11 cellular contexts compared by ENCODE assay signal in genomic region chr14:24432259-24433131, GRCh38. TPM values are rescaled to one million over a fixed set of nuclear protein-coding genes. Genes with fewer than 3 reads are reported as not detected.
DNase-seq lines count a peak whose midpoint lies in the region; ATAC-seq and TF ChIP-seq lines count a peak whose summit lies in the region.
"Had no signal": no experiment of that assay in that cellular context is flagged by ENCODE, and none has a peak within 500 bp of the region (broad histone marks: within the 10 kb centered on the region; RNA-seq: fewer than 3 reads in every experiment).

No MANE protein-coding gene starts in this region.

- H3K4me1 Mint-ChIP-seq in activated naive CD8-positive, alpha-beta T cell treated with anti-CD3 and anti-CD28 coated beads, Interleukin-2, amount 50 U/mL, for 24 hours, result peaks cover 40% of the 10 kb centered on the region
- H3K4me1 Mint-ChIP-seq in activated naive CD8-positive, alpha-beta T cell treated with anti-CD3 and anti-CD28 coated beads for 36 hours, result peaks cover 35% of the 10 kb centered on the region
- peaks cover 33% of the 10 kb centered on the region for H3K4me1 Mint-ChIP-seq in type B pancreatic cell (ENCODE audit: unreplicated experiment)

- no peak overlapping the region for H3K27ac Mint-ChIP-seq in activated naive CD8-positive, alpha-beta T cell treated with anti-CD3 and anti-CD28 coated beads, Interleukin-2, amount 50 U/mL, for 24 hours
- H3K27ac Mint-ChIP-seq in activated naive CD8-positive, alpha-beta T cell treated with anti-CD3 and anti-CD28 coated beads for 36 hours, result no peak overlapping the region
- H3K27ac Mint-ChIP-seq in type B pancreatic cell, result peak overlapping the region; percentile 80

- TF ChIP-seq CTCF in brain microvascular endothelial cell (IDR thresholded peaks at IDR 0.05; ENCODE audit: low read depth, low read length, missing control alignments) (no peak), mucosa of descending colon (IDR thresholded peaks at IDR 0.05) (no peak), type B pancreatic cell (conservative IDR thresholded peaks at IDR 0.05) (no peak)

- DNase-seq in activated naive CD8-positive, alpha-beta T cell treated with anti-CD3 and anti-CD28 coated beads, Interleukin-2, amount 50 U/mL, for 24 hours, result no peak
- DNase-seq in activated naive CD8-positive, alpha-beta T cell treated with anti-CD3 and anti-CD28 coated beads for 36 hours, result no peak
- DNase-seq in brain microvascular endothelial cell (no peak), mucosa of descending colon (peak in 2 of 3 donors; percentile 51 to 68), type B pancreatic cell (ENCODE audit: extremely low spot score, unreplicated experiment) (peak; percentile 69), NCI-H2227 (lab: John Stamatoyannopoulos, UW; ENCODE audit: unreplicated experiment) (no peak)

- no peaks in the 10 kb centered on the region for H3K9me3 ChIP-seq in mucosa of descending colon
- H3K9me3 ChIP-seq: heart left ventricle, psoas muscle had no signal

- H3K27me3 ChIP-seq in brain microvascular endothelial cell (replicated peaks), result no peaks in the 10 kb centered on the region
- H3K27me3 ChIP-seq: heart left ventricle had no signal

- H3K4me1 ChIP-seq in mucosa of descending colon (ENCODE audit: low read depth), result peaks cover 40% of the 10 kb centered on the region

- in situ Hi-C loops in brain microvascular endothelial cell (cut with HindIII; ENCODE audit: low pct_ligation_motif_present, low sequenced_read_pairs), result loop anchor here (10.0 kb wide), 1 partner anchor 98 kb away; the partner anchor contains the start of genes ADCY4 and RIPK3

- intact Hi-C loops in mucosa of descending colon (cut with DNase I, micrococcal nuclease), result loop anchor here (5.0 kb wide), 2 partner anchors 65 to 100 kb away; partner anchors contain the start of gene NFATC4 (in 2 of the 2)

- peak overlapping the region; percentile 89 for H3K4me3 Mint-ChIP-seq in activated naive CD8-positive, alpha-beta T cell treated with anti-CD3 and anti-CD28 coated beads, Interleukin-2, amount 50 U/mL, for 24 hours
- no peak overlapping the region for H3K4me3 Mint-ChIP-seq in activated naive CD8-positive, alpha-beta T cell treated with anti-CD3 and anti-CD28 coated beads for 36 hours
- peak overlapping the region; percentile 60 for H3K4me3 Mint-ChIP-seq in type B pancreatic cell

- no peaks in the 10 kb centered on the region for H3K27me3 Mint-ChIP-seq in activated naive CD8-positive, alpha-beta T cell treated with anti-CD3 and anti-CD28 coated beads, Interleukin-2, amount 50 U/mL, for 24 hours
- no peaks in the 10 kb centered on the region for H3K27me3 Mint-ChIP-seq in activated naive CD8-positive, alpha-beta T cell treated with anti-CD3 and anti-CD28 coated beads for 36 hours
- no peaks in the 10 kb centered on the region for H3K27me3 Mint-ChIP-seq in type B pancreatic cell

- ATAC-seq in activated naive CD8-positive, alpha-beta T cell treated with anti-CD3 and anti-CD28 coated beads, Interleukin-2, amount 50 U/mL, for 24 hours, result no peak
- no peak for ATAC-seq in mucosa of descending colon
- no peak for ATAC-seq in HG03342 (IDR thresholded peaks at IDR 0.05; ENCODE audit: unreplicated experiment)
- ATAC-seq in HG03469 (IDR thresholded peaks at IDR 0.05; ENCODE audit: unreplicated experiment), result no peak

- H3K9me3 Mint-ChIP-seq in activated naive CD8-positive, alpha-beta T cell treated with anti-CD3 and anti-CD28 coated beads, Interleukin-2, amount 50 U/mL, for 24 hours, result no peaks in the 10 kb centered on the region
- H3K9me3 Mint-ChIP-seq in activated naive CD8-positive, alpha-beta T cell treated with anti-CD3 and anti-CD28 coated beads for 36 hours, result no peaks in the 10 kb centered on the region
- H3K9me3 Mint-ChIP-seq in type B pancreatic cell, result no peaks in the 10 kb centered on the region
- H3K9me3 Mint-ChIP-seq: CD8-positive, alpha-beta T cell had no signal

- H3K36me3 Mint-ChIP-seq in activated naive CD8-positive, alpha-beta T cell treated with anti-CD3 and anti-CD28 coated beads, Interleukin-2, amount 50 U/mL, for 24 hours (ENCODE audit: low read depth), result peaks cover 28% of the 10 kb centered on the region
- peaks cover 27% of the 10 kb centered on the region for H3K36me3 Mint-ChIP-seq in activated naive CD8-positive, alpha-beta T cell treated with anti-CD3 and anti-CD28 coated beads for 36 hours
- peaks cover 25% of the 10 kb centered on the region for H3K36me3 Mint-ChIP-seq in type B pancreatic cell

- H3K36me3 ChIP-seq in brain microvascular endothelial cell (replicated peaks) (peaks cover 38% of the 10 kb centered on the region), mucosa of descending colon (ENCODE audit: low read depth) (no peaks in the 10 kb centered on the region)

- peak overlapping the region; percentile 69 for H3K4me3 ChIP-seq in brain microvascular endothelial cell (ENCODE audit: low read depth, low read length)
- no peak overlapping the region for H3K4me3 ChIP-seq in mucosa of descending colon

- H3K27ac ChIP-seq in brain microvascular endothelial cell, result no peak overlapping the region

RNA-seq across cellular contexts. Expression of gene KHNYN, which starts 2.7 kb away (rescaled TPM):
- 10 to 100 TPM; 47.3 to 48.7 TPM for total RNA-seq in activated naive CD8-positive, alpha-beta T cell treated with anti-CD3 and anti-CD28 coated beads for 36 hours
- total RNA-seq in mucosa of descending colon, result 100 to 1,000 TPM in 1 of 3 donors, 10 to 100 TPM in 2; 85.9 to 102 (median 86.9) TPM
- total RNA-seq in type B pancreatic cell (ENCODE audit: low replicate concordance), result 81.3 and 113 TPM in 2 replicates

RNA-seq across cellular contexts. Expression of gene CBLN3, which starts 3.0 kb away (rescaled TPM):
- 1 to 10 TPM; 5.5 to 6.4 TPM for total RNA-seq in activated naive CD8-positive, alpha-beta T cell treated with anti-CD3 and anti-CD28 coated beads for 36 hours
- 1 to 10 TPM; 2.2 to 3.9 (median 2.6) TPM for total RNA-seq in mucosa of descending colon
- 1.4 and 2.4 TPM in 2 replicates for total RNA-seq in type B pancreatic cell (ENCODE audit: low replicate concordance)

RNA-seq across cellular contexts. Expression of gene SDR39U1, which starts 10.1 kb away (rescaled TPM):
- 10 to 100 TPM; 57.8 to 59.0 TPM for total RNA-seq in activated naive CD8-positive, alpha-beta T cell treated with anti-CD3 and anti-CD28 coated beads for 36 hours
- total RNA-seq in mucosa of descending colon, result 10 to 100 TPM; 43.3 to 64.1 (median 47.1) TPM
- 54.1 and 62.1 TPM in 2 replicates for total RNA-seq in type B pancreatic cell (ENCODE audit: low replicate concordance)

RNA-seq across cellular contexts. Expression of gene NYNRIN, which starts 33.7 kb away (rescaled TPM):
- under 1 TPM; 0.08 to 0.10 TPM for total RNA-seq in activated naive CD8-positive, alpha-beta T cell treated with anti-CD3 and anti-CD28 coated beads for 36 hours
- total RNA-seq in mucosa of descending colon (10 to 100 TPM; 12.1 to 15.8 (median 13.4) TPM), type B pancreatic cell (ENCODE audit: low replicate concordance) (79.2 and 129 TPM in 2 replicates)

Comparison
In these comparisons a context has a peak if more than half of its experiments do, and no peak if none do; other contexts are left out.
1. DNase-seq: peak in mucosa of descending colon (2 of 3) and type B pancreatic cell (single experiment); none in activated naive CD8-positive, alpha-beta T cell treated with anti-CD3 and anti-CD28 coated beads, Interleukin-2, amount 50 U/mL, for 24 hours (single experiment), activated naive CD8-positive, alpha-beta T cell treated with anti-CD3 and anti-CD28 coated beads for 36 hours (single experiment), brain microvascular endothelial cell (single experiment) and NCI-H2227 (single experiment).